9 cellular contexts compared by ENCODE assay signal in the genomic region with DNA sequence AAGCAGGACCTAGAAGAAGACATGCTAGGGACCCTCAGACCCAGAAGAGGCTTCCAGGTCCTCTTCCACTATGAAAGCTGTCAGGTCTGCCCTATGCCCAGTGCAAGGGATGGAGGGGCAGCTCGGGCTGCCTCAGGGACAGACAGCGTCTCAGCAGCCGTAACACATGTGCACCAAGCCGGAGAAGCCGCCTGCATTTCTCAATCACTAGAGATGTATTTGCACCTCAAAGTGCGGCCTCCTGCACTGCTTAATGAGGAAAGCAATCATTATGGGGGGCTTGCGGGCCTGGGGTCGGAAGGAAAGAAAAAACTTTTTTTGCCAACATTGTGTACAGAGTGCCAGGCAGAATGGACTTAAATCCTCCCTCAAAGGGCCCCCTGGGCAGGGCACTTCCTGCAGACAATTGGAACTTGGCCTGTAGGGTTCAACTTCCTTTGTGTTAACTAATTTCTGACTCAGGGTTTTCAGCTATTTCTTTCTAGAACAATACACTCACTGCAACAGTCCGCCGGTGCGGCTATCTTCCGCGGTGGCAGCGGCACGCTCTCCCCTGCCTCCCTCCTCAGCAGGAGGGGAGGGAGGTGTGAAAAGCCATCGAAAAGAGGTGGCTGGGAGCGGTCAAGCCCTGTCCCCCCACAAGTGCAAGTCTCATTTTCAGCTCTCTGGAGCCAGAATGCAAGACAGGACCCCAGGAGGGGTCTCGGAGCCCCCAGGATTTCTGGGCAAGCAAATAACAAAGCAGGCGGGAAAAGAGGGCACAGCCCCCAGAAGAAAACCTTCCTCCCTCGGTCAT.
A peak's percentile ranks its signal among the peaks of the same experiment; 100 is the strongest.
DNase-seq lines count a peak whose midpoint lies in the region; TF ChIP-seq lines count a peak whose summit lies in the region.
"Had no signal": no experiment of that assay in that cellular context is flagged by ENCODE, and none has a peak within 500 bp of the region (broad histone marks: within the 10 kb centered on the region; RNA-seq: fewer than 3 reads in every experiment).

No MANE protein-coding gene starts in this region.

- no peak overlapping the region for H2AFZ ChIP-seq in neuron (ENCODE audit: low read depth, low read length)

- H3K4me1 Mint-ChIP-seq in glutamatergic neuron (ENCODE audit: low read depth, unreplicated experiment) = peaks cover 40% of the 10 kb centered on the region

- no peaks in the 10 kb centered on the region for H3K36me3 Mint-ChIP-seq in glutamatergic neuron (ENCODE audit: unreplicated experiment)

- peaks cover 7% of the 10 kb centered on the region for H3K27me3 Mint-ChIP-seq in glutamatergic neuron (ENCODE audit: unreplicated experiment)

- H3K4me3 ChIP-seq in neuron (ENCODE audit: low read length) = peak overlapping the region; percentile 24

- no peaks in the 10 kb centered on the region for H3K36me3 ChIP-seq in neuron (ENCODE audit: insufficient read depth, low read length)

- H3K4me1 ChIP-seq in neuron (ENCODE audit: insufficient read depth, low read length) = peaks cover 31% of the 10 kb centered on the region

- no peaks in the 10 kb centered on the region for H3K27me3 ChIP-seq in neuron (ENCODE audit: insufficient read depth, low read length)

- no peak overlapping the region for H3K27ac Mint-ChIP-seq in glutamatergic neuron (ENCODE audit: unreplicated experiment)

- peak; percentile 19 for DNase-seq in Ammon's horn (ENCODE audit: low spot score)
- peak; percentile 29 for DNase-seq in glutamatergic neuron
- DNase-seq in LoVo (ENCODE audit: low spot score) = no peak
- no peak for DNase-seq in GM20000 (ENCODE audit: low spot score)
- no peak for DNase-seq in epidermal melanocyte (ENCODE audit: insufficient read length, low spot score)
- DNase-seq in NCI-H2196 treated with DMSO at 0.1 percent for 48 hours (lab: John Stamatoyannopoulos, UW; ENCODE audit: unreplicated experiment) = no peak
- DNase-seq: NCI-H187 had no signal

- H3K4me3 Mint-ChIP-seq in glutamatergic neuron (ENCODE audit: unreplicated experiment) = peak overlapping the region; percentile 68

- TF ChIP-seq CTCF in glutamatergic neuron (IDR thresholded peaks at IDR 0.05; ENCODE audit: partially characterized antibody, unreplicated experiment) = no peak
- no peak for TF ChIP-seq CTCF in GM20000 (IDR thresholded peaks at IDR 0.05; ENCODE audit: extremely low read depth, missing control alignments)

- peaks cover 9% of the 10 kb centered on the region for H3K9me3 Mint-ChIP-seq in glutamatergic neuron (ENCODE audit: unreplicated experiment)

- H3K9me3 ChIP-seq in neuron (ENCODE audit: low read length) = no peaks in the 10 kb centered on the region

TF ChIP-seq in PFSK-1, 5 proteins besides CTCF, POLR2A, EP300 and RAD21:
- TF ChIP-seq POLR2AphosphoS5 (IDR thresholded peaks at IDR 0.05; ENCODE audit: low read depth, low read length) = no peak
- TF ChIP-seq, protein P1, sequence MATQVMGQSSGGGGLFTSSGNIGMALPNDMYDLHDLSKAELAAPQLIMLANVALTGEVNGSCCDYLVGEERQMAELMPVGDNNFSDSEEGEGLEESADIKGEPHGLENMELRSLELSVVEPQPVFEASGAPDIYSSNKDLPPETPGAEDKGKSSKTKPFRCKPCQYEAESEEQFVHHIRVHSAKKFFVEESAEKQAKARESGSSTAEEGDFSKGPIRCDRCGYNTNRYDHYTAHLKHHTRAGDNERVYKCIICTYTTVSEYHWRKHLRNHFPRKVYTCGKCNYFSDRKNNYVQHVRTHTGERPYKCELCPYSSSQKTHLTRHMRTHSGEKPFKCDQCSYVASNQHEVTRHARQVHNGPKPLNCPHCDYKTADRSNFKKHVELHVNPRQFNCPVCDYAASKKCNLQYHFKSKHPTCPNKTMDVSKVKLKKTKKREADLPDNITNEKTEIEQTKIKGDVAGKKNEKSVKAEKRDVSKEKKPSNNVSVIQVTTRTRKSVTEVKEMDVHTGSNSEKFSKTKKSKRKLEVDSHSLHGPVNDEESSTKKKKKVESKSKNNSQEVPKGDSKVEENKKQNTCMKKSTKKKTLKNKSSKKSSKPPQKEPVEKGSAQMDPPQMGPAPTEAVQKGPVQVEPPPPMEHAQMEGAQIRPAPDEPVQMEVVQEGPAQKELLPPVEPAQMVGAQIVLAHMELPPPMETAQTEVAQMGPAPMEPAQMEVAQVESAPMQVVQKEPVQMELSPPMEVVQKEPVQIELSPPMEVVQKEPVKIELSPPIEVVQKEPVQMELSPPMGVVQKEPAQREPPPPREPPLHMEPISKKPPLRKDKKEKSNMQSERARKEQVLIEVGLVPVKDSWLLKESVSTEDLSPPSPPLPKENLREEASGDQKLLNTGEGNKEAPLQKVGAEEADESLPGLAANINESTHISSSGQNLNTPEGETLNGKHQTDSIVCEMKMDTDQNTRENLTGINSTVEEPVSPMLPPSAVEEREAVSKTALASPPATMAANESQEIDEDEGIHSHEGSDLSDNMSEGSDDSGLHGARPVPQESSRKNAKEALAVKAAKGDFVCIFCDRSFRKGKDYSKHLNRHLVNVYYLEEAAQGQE (IDR thresholded peaks at IDR 0.05; ENCODE audit: insufficient read depth in 1 of 2, low read depth in 2 of 2, low read length in 2 of 2) = no peak
- TF ChIP-seq SIN3A (IDR thresholded peaks at IDR 0.05; ENCODE audit: borderline replicate concordance, insufficient read depth, low read length) = 0 out of 2 replicates have a peak, but pooled peaks have one; percentile 48
- no peak for TF ChIP-seq FOXP2 (optimal IDR thresholded peaks at IDR 0.05; ENCODE audit: borderline replicate concordance, extremely low read depth, extremely low read length, insufficient read depth)
- 0 out of 2 replicates have a peak, but pooled peaks have one; percentile 35 for TF ChIP-seq TAF1 (IDR thresholded peaks at IDR 0.05; ENCODE audit: borderline replicate concordance, insufficient read depth, low read length)
TF ChIP-seq in PFSK-1: peak in this region for 2.

Comparison
In these comparisons a context has a peak if more than half of its experiments do, and no peak if none do; other contexts are left out.
1. DNase-seq: peak in Ammon's horn (single experiment) and glutamatergic neuron (single experiment); none in LoVo (single experiment), GM20000 (single experiment), epidermal melanocyte (single experiment) and NCI-H2196 treated with DMSO at 0.1 percent for 48 hours (single experiment).